29 cellular contexts compared by ENCODE assay signal in genomic region chr10:67965456-67965855, GRCh38.
"Had no signal": no experiment of that assay in that cellular context is flagged by ENCODE, and none has a peak within 500 bp of the region (broad histone marks: within the 10 kb centered on the region; RNA-seq: fewer than 3 reads in every experiment).

No MANE protein-coding gene starts in this region.

- H3K79me2 ChIP-seq: hepatocyte had no signal

- DNase-seq: colonic mucosa; effector CD8-positive, alpha-beta T cell; endodermal cell; foreskin keratinocyte; heart left ventricle; kidney; left lung; mesenchymal stem cell; mucosa of descending colon; naive thymus-derived CD4-positive, alpha-beta T cell; spleen; stimulated activated CD4-positive, alpha-beta T cell treated with anti-CD3 and anti-CD28 coated beads, Interleukin-4, amount 100 ng/mL, for 4 hours; stimulated activated naive B cell treated with anti-CD40 and anti-IgM and Interleukin-4, amounts not matched to agents 10 μg/mL and 1 μg/mL and 100 μg/mL, for 72 hours had no signal

- H3K27me3 Mint-ChIP-seq: dendritic cell treated with granulocyte-macrophage colony-stimulating factor and Interleukin-4, amounts not matched to agents 40 ng/mL and 50 ng/mL, for 4 days; naive thymus-derived CD4-positive, alpha-beta T cell; stimulated activated naive B cell treated with anti-CD40 and anti-IgM and Interleukin-4, amounts not matched to agents 10 μg/mL and 1 μg/mL and 100 μg/mL, for 72 hours; stimulated activated naive CD8-positive, alpha-beta T cell treated with anti-CD3 and anti-CD28 coated beads, Interleukin-15, Interleukin-2, amounts not matched to agents 100 ng/mL and 50 ng/mL, for 24 hours had no signal

- H3K9me3 ChIP-seq: colonic mucosa, left lung, mucosa of descending colon, prostate gland, right atrium auricular region, thoracic aorta, upper lobe of left lung had no signal

- H3K27me3 ChIP-seq: colonic mucosa, esophagus muscularis mucosa, foreskin keratinocyte, gastroesophageal sphincter, heart left ventricle, hepatocyte, left lung, neural progenitor cell, right atrium auricular region, spleen, tibial nerve, upper lobe of left lung had no signal

- H3K4me1 ChIP-seq: colonic mucosa, esophagus muscularis mucosa, foreskin keratinocyte, gastroesophageal sphincter, left lung, prostate gland, right atrium auricular region, spleen, tibial nerve, upper lobe of left lung had no signal

- H3K27ac ChIP-seq: colonic mucosa, epithelial cell of prostate, esophagus muscularis mucosa, foreskin keratinocyte, gastroesophageal sphincter, heart left ventricle, hepatocyte, left lung, neural progenitor cell, prostate gland, right atrium auricular region, skin epidermis, spleen, thoracic aorta, tibial nerve, upper lobe of left lung had no signal

- H3K36me3 ChIP-seq: colonic mucosa, neural progenitor cell, prostate gland had no signal

- H3K4me2 ChIP-seq: hepatocyte, neural progenitor cell had no signal

- H3K9me3 Mint-ChIP-seq: dendritic cell treated with granulocyte-macrophage colony-stimulating factor and Interleukin-4, amounts not matched to agents 40 ng/mL and 50 ng/mL, for 4 days; stimulated activated naive B cell treated with anti-CD40 and anti-IgM and Interleukin-4, amounts not matched to agents 10 μg/mL and 1 μg/mL and 100 μg/mL, for 72 hours; stimulated activated naive CD8-positive, alpha-beta T cell treated with anti-CD3 and anti-CD28 coated beads, Interleukin-15, Interleukin-2, amounts not matched to agents 100 ng/mL and 50 ng/mL, for 24 hours had no signal

- H3K9ac ChIP-seq: neural progenitor cell had no signal

- H3K27ac Mint-ChIP-seq: dendritic cell treated with granulocyte-macrophage colony-stimulating factor and Interleukin-4, amounts not matched to agents 40 ng/mL and 50 ng/mL, for 4 days; endodermal cell; mesothelial cell of epicardium; nephron; neural progenitor cell; stimulated activated naive B cell treated with anti-CD40 and anti-IgM and Interleukin-4, amounts not matched to agents 10 μg/mL and 1 μg/mL and 100 μg/mL, for 72 hours; stimulated activated naive CD8-positive, alpha-beta T cell treated with anti-CD3 and anti-CD28 coated beads, Interleukin-15, Interleukin-2, amounts not matched to agents 100 ng/mL and 50 ng/mL, for 24 hours had no signal

- H3K4me3 ChIP-seq: colonic mucosa, esophagus muscularis mucosa, gastroesophageal sphincter, heart left ventricle, hepatocyte, left lung, mucosa of descending colon, neural progenitor cell, prostate gland, right atrium auricular region, skin epidermis, spleen, thoracic aorta, tibial nerve, upper lobe of left lung had no signal

- ATAC-seq: foreskin keratinocyte; gastroesophageal sphincter; heart left ventricle; mucosa of descending colon; naive thymus-derived CD4-positive, alpha-beta T cell; stimulated activated naive B cell treated with anti-CD40 and anti-IgM and Interleukin-4, amounts not matched to agents 10 μg/mL and 1 μg/mL and 100 μg/mL, for 72 hours had no signal

- H3K4me1 Mint-ChIP-seq: endodermal cell, mesothelial cell of epicardium, nephron, neural progenitor cell had no signal

- H3K4me3 Mint-ChIP-seq: dendritic cell treated with granulocyte-macrophage colony-stimulating factor and Interleukin-4, amounts not matched to agents 40 ng/mL and 50 ng/mL, for 4 days; endodermal cell; mesothelial cell of epicardium; naive thymus-derived CD4-positive, alpha-beta T cell; nephron; neural progenitor cell; stimulated activated naive B cell treated with anti-CD40 and anti-IgM and Interleukin-4, amounts not matched to agents 10 μg/mL and 1 μg/mL and 100 μg/mL, for 72 hours; stimulated activated naive CD8-positive, alpha-beta T cell treated with anti-CD3 and anti-CD28 coated beads, Interleukin-15, Interleukin-2, amounts not matched to agents 100 ng/mL and 50 ng/mL, for 24 hours had no signal

- FAIRE-seq: kidney, urothelium cell line had no signal

- H2AFZ ChIP-seq: hepatocyte, neural progenitor cell had no signal
